Comparison of ENCODE assay signal across 8 cellular contexts in the genomic region with DNA sequence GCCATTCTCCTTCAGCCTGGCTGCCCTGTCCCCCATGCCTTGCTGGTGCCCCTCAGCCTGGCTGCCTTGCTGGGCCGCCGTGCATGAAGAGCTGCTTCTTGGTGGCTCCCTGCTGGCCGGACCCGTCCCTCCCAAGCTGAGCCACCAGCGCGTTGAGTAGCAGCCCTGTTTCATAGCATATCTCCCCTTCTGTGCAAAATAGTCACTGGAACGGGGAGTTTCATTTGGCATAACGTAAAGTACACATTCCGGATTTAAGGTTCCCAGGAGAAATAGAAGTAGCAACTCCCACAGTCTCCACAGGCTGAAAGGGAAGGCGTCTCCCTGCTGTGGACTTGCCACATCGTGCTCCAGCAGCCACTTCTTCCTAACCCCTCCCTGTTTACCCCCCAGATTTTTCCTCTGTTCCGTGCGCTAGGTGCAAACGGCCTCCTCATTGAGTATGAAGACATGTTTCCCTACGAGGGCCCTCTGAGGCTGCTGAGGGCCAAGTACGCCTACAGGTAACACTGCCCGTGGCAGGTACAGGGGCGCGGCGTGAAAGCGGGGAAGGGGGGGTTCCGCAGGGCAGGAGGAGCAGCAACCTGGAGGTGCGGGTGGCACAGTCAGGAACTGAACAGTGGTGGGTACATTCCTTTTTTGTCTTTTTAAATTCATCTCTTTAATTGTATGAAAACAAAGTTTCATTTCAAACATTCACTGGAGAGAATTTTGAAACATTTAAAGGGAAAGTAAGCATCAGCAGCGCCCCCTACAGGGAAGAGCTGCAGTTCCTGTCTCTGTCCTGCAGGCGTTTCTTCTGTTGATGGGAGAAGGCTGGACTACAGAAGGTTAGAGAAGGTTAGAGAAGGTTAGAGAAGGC. TPM values are rescaled to one million over a fixed set of nuclear protein-coding genes. Genes with fewer than 3 reads are reported as not detected.
A peak's percentile ranks its signal among the peaks of the same experiment; 100 is the strongest.
DNase-seq lines count a peak whose midpoint lies in the region; ATAC-seq, FAIRE-seq and TF ChIP-seq lines count a peak whose summit lies in the region.

No MANE protein-coding gene starts in this region.

- POLR2A ChIA-PET in A673 (lab: Charles Lee; ENCODE audit: low non-redundant PET): interaction anchor here (0.6 kb wide), 1 partner anchor 55 kb away, joined by 13 read pairs; no protein-coding TSS in a partner anchor

- peaks cover 3% of the 10 kb centered on the region for H3K4me1 ChIP-seq in A673 (ENCODE audit: insufficient read depth, low read length, poor library complexity, severe bottlenecking)

- DNase-seq in A673 (ENCODE audit: low spot score) (peak; percentile 67), GM18507 (ENCODE audit: extremely low spot score, insufficient read length, low read depth) (no peak), RPMI8226 (peak; percentile 75), iris pigment epithelial cell (ENCODE audit: low read depth) (peak; percentile 49), RCC 7860 (ENCODE audit: low spot score) (no peak), HK-2 (ENCODE audit: unreplicated experiment) (no peak)
- DNase-seq in activated naive CD4-positive, alpha-beta T cell treated with anti-CD3 and anti-CD28 coated beads, Interleukin-2, amount 50 U/mL, for 72 hours (ENCODE audit: low spot score in 2 of 2): peak in 1 of 2 donors; percentile 71
- DNase-seq in stimulated activated CD8-positive, alpha-beta memory T cell treated with anti-CD3 and anti-CD28 coated beads, Interleukin-4, amount 100 ng/mL, for 24 hours (ENCODE audit: low read depth): peak; percentile 33

- H3K36me3 ChIP-seq in A673 (ENCODE audit: insufficient read depth, low read length, poor library complexity, severe bottlenecking): no peaks in the 10 kb centered on the region

- CTCF ChIA-PET in A673 (lab: Charles Lee): interaction anchor here (0.5 to 1.0 kb wide), 4 partner anchors 8 to 218 kb away, joined by 3 to 7 read pairs (median 3); no protein-coding TSS in a partner anchor

- no peaks in the 10 kb centered on the region for H3K27me3 ChIP-seq in A673 (replicated peaks; ENCODE audit: insufficient read depth, low read depth, low read length, poor library complexity)

- H3K27ac ChIP-seq in A673 (ENCODE audit: low read depth, low read length, poor library complexity, severe bottlenecking): no peak overlapping the region

- intact Hi-C loops in A673 (cut with micrococcal nuclease; ENCODE audit: unreplicated experiment): no loop called here

- peaks cover 12 to 15% of the 10 kb centered on the region in 2 donors for H3K36me3 Mint-ChIP-seq in activated naive CD4-positive, alpha-beta T cell treated with anti-CD3 and anti-CD28 coated beads, Interleukin-2, amount 50 U/mL, for 72 hours

- no peaks in the 10 kb centered on the region for H3K9me3 ChIP-seq in A673 (ENCODE audit: low read depth, low read length, poor library complexity, severe bottlenecking)

- TF ChIP-seq CTCF in A673 (conservative IDR thresholded peaks at IDR 0.05; ENCODE audit: low read depth, low read length): peak; percentile 96

- peak; percentile 36 to 70 for ATAC-seq in activated naive CD4-positive, alpha-beta T cell treated with anti-CD3 and anti-CD28 coated beads, Interleukin-2, amount 50 U/mL, for 72 hours

- peak overlapping the region in 1 of 2 donors; percentile 10 for H3K27ac Mint-ChIP-seq in activated naive CD4-positive, alpha-beta T cell treated with anti-CD3 and anti-CD28 coated beads, Interleukin-2, amount 50 U/mL, for 72 hours

- peak overlapping the region; percentile 39 for H3K4me3 ChIP-seq in A673 (ENCODE audit: low read depth, low read length, poor library complexity, severe bottlenecking)

- no peaks in the 10 kb centered on the region for H3K9me3 Mint-ChIP-seq in activated naive CD4-positive, alpha-beta T cell treated with anti-CD3 and anti-CD28 coated beads, Interleukin-2, amount 50 U/mL, for 72 hours

- FAIRE-seq in GM18507 (lab: Jason Lieb, UNC) (peak; percentile 52), RCC 7860 (lab: Jason Lieb, UNC) (no peak)

- no TSS peak for BruUV-seq in A673 (replicated peaks; lab: Mats Ljungman, UMichigan)

RNA-seq across cellular contexts. Expression of a gene that starts 5.8 kb away (rescaled TPM):
- total RNA-seq in A673 (2021): 25.0 and 30.9 TPM in 2 replicates
- 10 to 100 TPM; 16.8 to 23.5 TPM for total RNA-seq in activated naive CD4-positive, alpha-beta T cell treated with anti-CD3 and anti-CD28 coated beads, Interleukin-2, amount 50 U/mL, for 72 hours

RNA-seq across cellular contexts. Expression of a gene that starts 6.1 kb away (rescaled TPM):
- 20.1 and 24.0 TPM in 2 replicates for total RNA-seq in A673 (2021)
- total RNA-seq in activated naive CD4-positive, alpha-beta T cell treated with anti-CD3 and anti-CD28 coated beads, Interleukin-2, amount 50 U/mL, for 72 hours: 10 to 100 TPM; 16.2 to 33.6 TPM

RNA-seq across cellular contexts. Expression of a gene that starts 26.3 kb away (rescaled TPM):
- total RNA-seq in A673 (2021): 72.8 and 91.1 TPM in 2 replicates
- 100 to 1,000 TPM; 205 to 401 TPM for total RNA-seq in activated naive CD4-positive, alpha-beta T cell treated with anti-CD3 and anti-CD28 coated beads, Interleukin-2, amount 50 U/mL, for 72 hours

RNA-seq across cellular contexts. Expression of a gene that starts 34.3 kb away (rescaled TPM):
- 74.1 and 75.7 TPM in 2 replicates for total RNA-seq in A673 (2021)
- 100 to 1,000 TPM; 159 TPM for total RNA-seq in activated naive CD4-positive, alpha-beta T cell treated with anti-CD3 and anti-CD28 coated beads, Interleukin-2, amount 50 U/mL, for 72 hours

RNA-seq across cellular contexts. Expression of a gene that starts 52.7 kb away (rescaled TPM):
- total RNA-seq in A673 (2021): 0.52 and 0.58 TPM in 2 replicates
- under 1 TPM in 1 of 2 donors, not detected in 1; 0.18 TPM for total RNA-seq in activated naive CD4-positive, alpha-beta T cell treated with anti-CD3 and anti-CD28 coated beads, Interleukin-2, amount 50 U/mL, for 72 hours

Comparison
In these comparisons a context has a peak if more than half of its experiments do, and no peak if none do; other contexts are left out.
1. DNase-seq: peak in A673 (single experiment), RPMI8226 (single experiment), iris pigment epithelial cell (single experiment) and stimulated activated CD8-positive, alpha-beta memory T cell treated with anti-CD3 and anti-CD28 coated beads, Interleukin-4, amount 100 ng/mL, for 24 hours (single experiment); none in GM18507 (single experiment), RCC 7860 (single experiment) and HK-2 (single experiment).